Comparison of ENCODE assay signal across 8 cellular contexts in genomic region chr17:79019631-79020584, GRCh38. TPM values are rescaled to one million over a fixed set of nuclear protein-coding genes. Genes with fewer than 3 reads are reported as not detected.
DNase-seq lines count a peak whose midpoint lies in the region; ATAC-seq and TF ChIP-seq lines count a peak whose summit lies in the region.

No MANE protein-coding gene starts in this region.

- no peaks in the 10 kb centered on the region for H3K9me3 ChIP-seq in osteoblast (ENCODE audit: low read depth, low read length)

- peaks cover 2% of the 10 kb centered on the region for H3K36me3 Mint-ChIP-seq in activated T-helper 1 cell treated with anti-CD3 and anti-CD28 coated beads, Interleukin-12 subunit alpha, Interleukin-12 subunit beta, Interleukin-2, Interleukin-4 antibody, amounts not matched to agents 30 ng/mL and 10 ng/mL and 1 ng/mL, durations not matched to agents 14 hours and 24 hours and 36 hours (ENCODE audit: low read depth)

- no peaks in the 10 kb centered on the region for H3K36me3 ChIP-seq in osteoblast (ENCODE audit: insufficient read depth, low read length)

- no peaks in the 10 kb centered on the region for H3K9me3 Mint-ChIP-seq in activated T-helper 1 cell treated with anti-CD3 and anti-CD28 coated beads, Interleukin-12 subunit alpha, Interleukin-12 subunit beta, Interleukin-2, Interleukin-4 antibody, amounts not matched to agents 30 ng/mL and 10 ng/mL and 1 ng/mL, durations not matched to agents 14 hours and 24 hours and 36 hours

- H3K4me3 ChIP-seq in fibroblast of pulmonary artery (replicated peaks; ENCODE audit: low read depth, low read length) (no peak overlapping the region), osteoblast (ENCODE audit: insufficient read depth, low read length) (peak overlapping the region; percentile 38)

- no peak overlapping the region for H3K27ac Mint-ChIP-seq in activated T-helper 1 cell treated with anti-CD3 and anti-CD28 coated beads, Interleukin-12 subunit alpha, Interleukin-12 subunit beta, Interleukin-2, Interleukin-4 antibody, amounts not matched to agents 30 ng/mL and 10 ng/mL and 1 ng/mL, durations not matched to agents 14 hours and 24 hours and 36 hours

- intact Hi-C loops in activated T-helper 1 cell treated with anti-CD3 and anti-CD28 coated beads, Interleukin-12 subunit alpha, Interleukin-12 subunit beta, Interleukin-2, Interleukin-4 antibody, amounts not matched to agents 30 ng/mL and 10 ng/mL and 1 ng/mL, durations not matched to agents 14 hours and 24 hours and 36 hours (cut with micrococcal nuclease), result loop anchor here (1.0 kb wide), 1 partner anchor 372 kb away; no protein-coding TSS in a partner anchor

- H2AFZ ChIP-seq in osteoblast (ENCODE audit: low read length), result peak overlapping the region; percentile 35

- H3K4me2 ChIP-seq in osteoblast (ENCODE audit: insufficient read depth, low read length), result peak overlapping the region; percentile 71

- H3K4me3 Mint-ChIP-seq in activated T-helper 1 cell treated with anti-CD3 and anti-CD28 coated beads, Interleukin-12 subunit alpha, Interleukin-12 subunit beta, Interleukin-2, Interleukin-4 antibody, amounts not matched to agents 30 ng/mL and 10 ng/mL and 1 ng/mL, durations not matched to agents 14 hours and 24 hours and 36 hours, result no peak overlapping the region

- H3K27me3 Mint-ChIP-seq in activated T-helper 1 cell treated with anti-CD3 and anti-CD28 coated beads, Interleukin-12 subunit alpha, Interleukin-12 subunit beta, Interleukin-2, Interleukin-4 antibody, amounts not matched to agents 30 ng/mL and 10 ng/mL and 1 ng/mL, durations not matched to agents 14 hours and 24 hours and 36 hours (ENCODE audit: insufficient read depth), result peaks cover 45% of the 10 kb centered on the region

- peaks cover 17% of the 10 kb centered on the region for H3K27me3 ChIP-seq in osteoblast (ENCODE audit: insufficient read depth, low read length)

- H3K4me1 Mint-ChIP-seq in activated T-helper 1 cell treated with anti-CD3 and anti-CD28 coated beads, Interleukin-12 subunit alpha, Interleukin-12 subunit beta, Interleukin-2, Interleukin-4 antibody, amounts not matched to agents 30 ng/mL and 10 ng/mL and 1 ng/mL, durations not matched to agents 14 hours and 24 hours and 36 hours (ENCODE audit: low read depth), result peaks cover 4% of the 10 kb centered on the region

- H3K27ac ChIP-seq in osteoblast (ENCODE audit: low read depth, low read length), result peak overlapping the region; percentile 43

- no peak for ATAC-seq in HG03039 (IDR thresholded peaks at IDR 0.05; ENCODE audit: unreplicated experiment)

- H3K79me2 ChIP-seq in osteoblast (ENCODE audit: insufficient read depth, low read length), result no peaks in the 10 kb centered on the region

- DNase-seq in activated T-helper 1 cell treated with Interleukin-2 at 50 U/mL for 16 hours (ENCODE audit: low read depth) (peak; percentile 14), NCI-H446 treated with DMSO at 0.1 percent for 48 hours (lab: John Stamatoyannopoulos, UW) (peak; percentile 49), fibroblast of pulmonary artery (ENCODE audit: low read depth) (peak; percentile 91), osteoblast (ENCODE audit: insufficient read length, low spot score, missing footprints) (peak; percentile 87), NCI-H226 (no peak)
- DNase-seq in activated T-helper 1 cell treated with anti-CD3 and anti-CD28 coated beads, Interleukin-12 subunit alpha, Interleukin-12 subunit beta, Interleukin-2, Interleukin-4 antibody, amounts not matched to agents 30 ng/mL and 10 ng/mL and 1 ng/mL, durations not matched to agents 14 hours and 24 hours and 36 hours (ENCODE audit: low spot score), result no peak
- peak; percentile 54 for DNase-seq in activated CD8-positive, alpha-beta memory T cell treated with anti-CD3 and anti-CD28 coated beads, Interleukin-2, amount 50 U/mL, for 4 hours

- peaks cover 19% of the 10 kb centered on the region for H3K4me1 ChIP-seq in osteoblast (ENCODE audit: insufficient read depth, low read length)

- H4K20me1 ChIP-seq in osteoblast (ENCODE audit: insufficient read depth, low read length), result no peaks in the 10 kb centered on the region

- TF ChIP-seq CTCF in fibroblast of pulmonary artery (IDR thresholded peaks at IDR 0.05; ENCODE audit: low read length, missing control alignments) (peak; percentile 78), osteoblast (IDR thresholded peaks at IDR 0.05; ENCODE audit: extremely low read depth, low read depth, low read length) (peak; percentile 84)

RNA-seq across cellular contexts. Expression of gene C1QTNF1, which starts 4.1 kb away (rescaled TPM):
- total RNA-seq in activated T-helper 1 cell treated with anti-CD3 and anti-CD28 coated beads, Interleukin-12 subunit alpha, Interleukin-12 subunit beta, Interleukin-2, Interleukin-4 antibody, amounts not matched to agents 30 ng/mL and 10 ng/mL and 1 ng/mL, durations not matched to agents 14 hours and 24 hours and 36 hours, result not detected in 2 replicates
- total RNA-seq in osteoblast, result 13.8 and 14.4 TPM in 2 replicates

RNA-seq across cellular contexts. Expression of gene CANT1, which starts 10.3 kb away (rescaled TPM):
- 54.7 and 57.3 TPM in 2 replicates for total RNA-seq in activated T-helper 1 cell treated with anti-CD3 and anti-CD28 coated beads, Interleukin-12 subunit alpha, Interleukin-12 subunit beta, Interleukin-2, Interleukin-4 antibody, amounts not matched to agents 30 ng/mL and 10 ng/mL and 1 ng/mL, durations not matched to agents 14 hours and 24 hours and 36 hours
- total RNA-seq in osteoblast, result 49.2 and 51.3 TPM in 2 replicates

RNA-seq across cellular contexts. Expression of gene LGALS3BP, which starts 40.2 kb away (rescaled TPM):
- total RNA-seq in activated T-helper 1 cell treated with anti-CD3 and anti-CD28 coated beads, Interleukin-12 subunit alpha, Interleukin-12 subunit beta, Interleukin-2, Interleukin-4 antibody, amounts not matched to agents 30 ng/mL and 10 ng/mL and 1 ng/mL, durations not matched to agents 14 hours and 24 hours and 36 hours, result 75.3 and 78.5 TPM in 2 replicates
- total RNA-seq in osteoblast, result 388 and 457 TPM in 2 replicates

RNA-seq across cellular contexts. Expression of gene ENGASE, which starts 54.7 kb away (rescaled TPM):
- total RNA-seq in activated T-helper 1 cell treated with anti-CD3 and anti-CD28 coated beads, Interleukin-12 subunit alpha, Interleukin-12 subunit beta, Interleukin-2, Interleukin-4 antibody, amounts not matched to agents 30 ng/mL and 10 ng/mL and 1 ng/mL, durations not matched to agents 14 hours and 24 hours and 36 hours, result 46.1 and 46.6 TPM in 2 replicates
- 11.8 and 14.5 TPM in 2 replicates for total RNA-seq in osteoblast

Comparison
In these comparisons a context has a peak if more than half of its experiments do, and no peak if none do; other contexts are left out.
1. DNase-seq: peak in activated T-helper 1 cell treated with Interleukin-2 at 50 U/mL for 16 hours (single experiment), NCI-H446 treated with DMSO at 0.1 percent for 48 hours (single experiment), activated CD8-positive, alpha-beta memory T cell treated with anti-CD3 and anti-CD28 coated beads, Interleukin-2, amount 50 U/mL, for 4 hours (single experiment), fibroblast of pulmonary artery (single experiment) and osteoblast (single experiment); none in activated T-helper 1 cell treated with anti-CD3 and anti-CD28 coated beads, Interleukin-12 subunit alpha, Interleukin-12 subunit beta, Interleukin-2, Interleukin-4 antibody, amounts not matched to agents 30 ng/mL and 10 ng/mL and 1 ng/mL, durations not matched to agents 14 hours and 24 hours and 36 hours (single experiment) and NCI-H226 (single experiment).
2. RNA of gene C1QTNF1, which starts 4.1 kb away (total RNA-seq): 13.8 to 14.4 TPM in osteoblast; not detected in activated T-helper 1 cell treated with anti-CD3 and anti-CD28 coated beads, Interleukin-12 subunit alpha, Interleukin-12 subunit beta, Interleukin-2, Interleukin-4 antibody, amounts not matched to agents 30 ng/mL and 10 ng/mL and 1 ng/mL, durations not matched to agents 14 hours and 24 hours and 36 hours; every median in the first group is over 10 times any median in the second.